ENCODE assay signal across 8 cellular contexts in the genomic region with DNA sequence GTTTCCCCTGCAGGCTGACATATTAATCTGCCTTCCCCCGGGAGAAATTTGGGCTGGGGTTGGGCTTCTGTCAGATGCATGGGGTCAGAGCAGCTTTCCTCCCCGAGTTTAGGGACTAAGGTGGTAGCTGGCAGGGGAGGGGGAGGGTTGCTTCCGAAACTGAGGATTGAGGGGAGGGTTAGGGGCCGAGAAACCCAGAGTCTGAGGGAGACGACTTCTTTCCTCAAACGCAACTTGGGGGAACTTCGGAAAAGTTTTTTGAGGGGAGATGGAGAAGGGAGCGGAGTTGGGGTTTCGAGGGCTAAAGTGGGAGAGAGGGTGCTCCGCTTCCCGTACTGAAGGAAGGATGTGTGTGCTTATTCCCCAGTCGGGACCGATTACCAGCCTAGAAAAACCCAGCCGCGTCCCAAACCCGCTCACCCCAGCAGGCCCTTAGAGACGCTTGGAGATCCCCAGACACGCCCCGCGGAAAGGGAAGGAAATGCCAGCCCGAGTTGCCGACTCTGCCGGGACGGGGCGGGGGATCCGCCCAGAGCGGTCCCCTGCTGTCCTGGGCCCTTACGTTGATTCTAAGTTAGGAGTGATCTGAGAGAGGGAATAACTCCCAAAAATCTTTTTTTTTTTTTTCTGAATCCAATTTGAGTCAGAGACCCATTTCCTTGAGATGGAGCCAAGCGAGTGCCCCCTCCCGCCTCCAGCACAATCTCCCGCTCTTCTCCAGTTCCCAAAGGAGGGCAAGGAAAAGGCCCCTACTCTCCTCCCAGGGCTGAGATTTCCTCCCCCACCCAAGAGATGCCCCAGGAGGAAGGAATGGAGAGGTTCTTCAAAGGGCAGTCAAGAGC.
A peak's percentile ranks its signal among the peaks of the same experiment; 100 is the strongest.
DNase-seq lines count a peak whose midpoint lies in the region; TF ChIP-seq lines count a peak whose summit lies in the region.

No MANE protein-coding gene starts in this region.

- peaks cover 24% of the 10 kb centered on the region for H3K36me3 Mint-ChIP-seq in type B pancreatic cell

- no peaks in the 10 kb centered on the region for H3K9me3 Mint-ChIP-seq in type B pancreatic cell

- no peak for TF ChIP-seq CTCF in type B pancreatic cell (conservative IDR thresholded peaks at IDR 0.05)

- peaks cover 52% of the 10 kb centered on the region for H3K4me1 Mint-ChIP-seq in type B pancreatic cell (ENCODE audit: unreplicated experiment)

- peaks cover 5% of the 10 kb centered on the region for H3K27me3 Mint-ChIP-seq in type B pancreatic cell

- peak; percentile 60 for DNase-seq in activated CD8-positive, alpha-beta memory T cell treated with anti-CD3 and anti-CD28 coated beads for 24 hours
- DNase-seq in activated CD8-positive, alpha-beta memory T cell treated with anti-CD3 and anti-CD28 coated beads, Interleukin-2, amount 50 U/mL, for 4 hours = no peak
- DNase-seq in medulla oblongata (ENCODE audit: extremely low spot score) = peak; percentile 88
- DNase-seq in type B pancreatic cell (ENCODE audit: extremely low spot score, unreplicated experiment) = no peak
- no peak for DNase-seq in effector CD4-positive, alpha-beta T cell
- DNase-seq in AML-193 (lab: John Stamatoyannopoulos, UW) = no peak
- DNase-seq in NCI-H748 treated with DMSO at 0.1 percent for 48 hours (lab: John Stamatoyannopoulos, UW) = no peak

- H3K27me3 ChIP-seq in duodenal mucosa (ENCODE audit: control insufficient read depth in 1 of 2, insufficient read depth in 2 of 2, low read length in 2 of 2) = peaks cover 16 to 35% of the 10 kb centered on the region in 2 donors

- H3K9ac ChIP-seq in duodenal mucosa (ENCODE audit: low read depth in 1 of 2, low read length in 2 of 2) = peak overlapping the region; percentile 52 to 56

- peak overlapping the region; percentile 66 to 74 for H3K4me3 ChIP-seq in duodenal mucosa (ENCODE audit: low read depth in 1 of 2, low read length in 2 of 2)

- peak overlapping the region; percentile 67 for H3K27ac ChIP-seq in duodenal mucosa (ENCODE audit: low read depth, low read length)

- H3K4me1 ChIP-seq in duodenal mucosa (ENCODE audit: control insufficient read depth in 1 of 2, insufficient read depth in 2 of 2, low read length in 2 of 2) = peaks cover 3 to 8% of the 10 kb centered on the region in 2 donors

- H3K36me3 ChIP-seq in duodenal mucosa (ENCODE audit: control insufficient read depth in 1 of 2, insufficient read depth in 2 of 2, low read length in 2 of 2) = no peaks in the 10 kb centered on the region

- peak overlapping the region; percentile 79 for H3K27ac Mint-ChIP-seq in type B pancreatic cell

- H3K4me3 Mint-ChIP-seq in type B pancreatic cell = peak overlapping the region; percentile 94

- no peaks in the 10 kb centered on the region for H3K9me3 ChIP-seq in duodenal mucosa (ENCODE audit: control insufficient read depth in 1 of 2, low read length in 2 of 2)

Comparison
In these comparisons a context has a peak if more than half of its experiments do, and no peak if none do; other contexts are left out.
1. DNase-seq: peak in activated CD8-positive, alpha-beta memory T cell treated with anti-CD3 and anti-CD28 coated beads for 24 hours (single experiment) and medulla oblongata (single experiment); none in activated CD8-positive, alpha-beta memory T cell treated with anti-CD3 and anti-CD28 coated beads, Interleukin-2, amount 50 U/mL, for 4 hours (single experiment), type B pancreatic cell (single experiment), effector CD4-positive, alpha-beta T cell (single experiment), AML-193 (0 of 2) and NCI-H748 treated with DMSO at 0.1 percent for 48 hours (single experiment).